ENCODE assay signal across 9 cellular contexts in genomic region chr4:131091896-131092295, GRCh38.
A peak's percentile ranks its signal among the peaks of the same experiment; 100 is the strongest.
DNase-seq lines count a peak whose midpoint lies in the region; ATAC-seq, FAIRE-seq and TF ChIP-seq lines count a peak whose summit lies in the region.
"Had no signal": no experiment of that assay in that cellular context is flagged by ENCODE, and none has a peak within 500 bp of the region (broad histone marks: within the 10 kb centered on the region; RNA-seq: fewer than 3 reads in every experiment).

No MANE protein-coding gene starts in this region.

- H4K20me1 ChIP-seq in K562 (replicated peaks; ENCODE audit: control insufficient read depth, insufficient read depth, low read length), result no peaks in the 10 kb centered on the region

- POLR2A ChIA-PET in K562 (lab: Yijun Ruan, JAX), result no interaction called here

- H3K27ac ChIP-seq in K562 (ENCODE audit: extremely low read depth, low read depth, low read length) (no peak overlapping the region), vagina (no peak overlapping the region)

- CTCF ChIA-PET in K562 (lab: Yijun Ruan, JAX; ENCODE audit: low intra/inter-chr PET ratio), result no interaction called here

- H3K4me1 ChIP-seq in K562 (replicated peaks in 1 of 2; ENCODE audit: control insufficient read depth in 2 of 2, insufficient read depth in 2 of 2, low read length in 2 of 2) (no peaks in the 10 kb centered on the region), vagina (no peaks in the 10 kb centered on the region)

- no peak overlapping the region for H3K9ac ChIP-seq in K562 (ENCODE audit: insufficient read depth in 1 of 2, low read depth in 2 of 2, low read length in 2 of 2)

- H3K79me2 ChIP-seq in K562 (ENCODE audit: control insufficient read depth, insufficient read depth, low read length), result no peaks in the 10 kb centered on the region

- peak; percentile 37 to 40 for TF ChIP-seq RAD21 in K562 (CRISPR knock-in tag; conservative IDR thresholded peaks at IDR 0.05 in 1 of 2, IDR thresholded peaks at IDR 0.05 in 1 of 2)

- no peaks in the 10 kb centered on the region for H3K27me3 ChIP-seq in K562 (ENCODE audit: control insufficient read depth in 2 of 2, insufficient read depth in 2 of 2, low read length in 2 of 2)
- no peaks in the 10 kb centered on the region for H3K27me3 ChIP-seq in vagina

- no peak overlapping the region for H3K4me3 ChIP-seq in K562
- H3K4me3 ChIP-seq in vagina, result no peak overlapping the region

- H2AFZ ChIP-seq in K562 (ENCODE audit: low read depth, low read length), result no peak overlapping the region

- intact Hi-C loops in K562 (cut with micrococcal nuclease), result loop anchor here (5.0 kb wide), 1 partner anchor 1550 kb away; no protein-coding TSS in a partner anchor
- intact Hi-C loops in vagina (cut with DNase I), result no loop called here
- intact Hi-C loops in cardiac septum (cut with DNase I), result no loop called here
- intact Hi-C loops in left ventricle myocardium superior (cut with micrococcal nuclease), result no loop called here

- in situ Hi-C loops in K562 (cut with MboI), result no loop called here

- no peak for FAIRE-seq in K562 (lab: Jason Lieb, UNC)

- peak in 1 of 3 experiments; percentile 20; a peak in 1 of 6 replicates for TF ChIP-seq CTCF in K562 (IDR thresholded peaks at IDR 0.05 in 2 of 3, conservative IDR thresholded peaks at IDR 0.05 in 1 of 3; ENCODE audit: insufficient read depth in 2 of 3, low read depth in 1 of 3, low read length in 3 of 3)
- peak in 1 of 3 experiments; percentile 9 for TF ChIP-seq CTCF in vagina (IDR thresholded peaks at IDR 0.05)

- no TSS peak for BruUV-seq in K562 (replicated peaks; lab: Mats Ljungman, UMichigan)

- H3K9me3 ChIP-seq in K562 (replicated peaks; ENCODE audit: control insufficient read depth, insufficient read depth, low read depth, low read length) (no peaks in the 10 kb centered on the region; the same call in 1 of the 2 replicates), vagina (no peaks in the 10 kb centered on the region)

- TF ChIP-seq EP300 in K562 (IDR thresholded peaks at IDR 0.05; ENCODE audit: low read length), result no peak

- peak; percentile 6 for DNase-seq in GM04504 (ENCODE audit: low read depth)
- peak; percentile 47 for DNase-seq in NCI-H128 (lab: John Stamatoyannopoulos, UW; ENCODE audit: unreplicated experiment)
- DNase-seq in K562 (ENCODE audit: extremely low read depth in 1 of 4, low spot score in 3 of 4), result peak in 1 of 4 experiments; percentile 11
- DNase-seq in midbrain (lab: John Stamatoyannopoulos, UW), result peak; percentile 7
- no peak for DNase-seq in vagina (ENCODE audit: extremely low spot score in 2 of 2)
- no peak for DNase-seq in cardiac septum (ENCODE audit: low spot score)
- no peak for DNase-seq in left ventricle myocardium superior
- DNase-seq in NCI-H2196 treated with DMSO at 0.1 percent for 48 hours (lab: John Stamatoyannopoulos, UW; ENCODE audit: unreplicated experiment), result no peak
- DNase-seq: activated naive CD4-positive, alpha-beta T cell treated with anti-CD3 and anti-CD28 coated beads for 36 hours had no signal

- no peaks in the 10 kb centered on the region for H3K36me3 ChIP-seq in K562 (ENCODE audit: control insufficient read depth, insufficient read depth, low read length)
- H3K36me3 ChIP-seq in vagina, result no peaks in the 10 kb centered on the region

- H3K9me1 ChIP-seq in K562 (ENCODE audit: control insufficient read depth, insufficient read depth, low read length), result no peaks in the 10 kb centered on the region

- TF ChIP-seq POLR2A in K562 (conservative IDR thresholded peaks at IDR 0.05) (no peak), vagina (IDR thresholded peaks at IDR 0.05) (no peak)

- ATAC-seq in K562 (no peak), left ventricle myocardium superior (no peak)

- no peak overlapping the region for H3K4me2 ChIP-seq in K562 (ENCODE audit: insufficient read depth, low read length)

TF ChIP-seq in K562, 482 proteins besides CTCF, POLR2A, EP300 and RAD21:
- TF ChIP-seq ETS2 (tag; IDR thresholded peaks at IDR 0.05; ENCODE audit: borderline replicate concordance, poor library complexity, severe bottlenecking), result no peak

Comparison
In these comparisons a context has a peak if more than half of its experiments do, and no peak if none do; other contexts are left out.
1. DNase-seq: peak in GM04504 (single experiment), NCI-H128 (single experiment) and midbrain (single experiment); none in vagina (0 of 2), cardiac septum (single experiment), left ventricle myocardium superior (single experiment) and NCI-H2196 treated with DMSO at 0.1 percent for 48 hours (single experiment).